Comparison of ENCODE assay signal across 8 cellular contexts in the genomic region with DNA sequence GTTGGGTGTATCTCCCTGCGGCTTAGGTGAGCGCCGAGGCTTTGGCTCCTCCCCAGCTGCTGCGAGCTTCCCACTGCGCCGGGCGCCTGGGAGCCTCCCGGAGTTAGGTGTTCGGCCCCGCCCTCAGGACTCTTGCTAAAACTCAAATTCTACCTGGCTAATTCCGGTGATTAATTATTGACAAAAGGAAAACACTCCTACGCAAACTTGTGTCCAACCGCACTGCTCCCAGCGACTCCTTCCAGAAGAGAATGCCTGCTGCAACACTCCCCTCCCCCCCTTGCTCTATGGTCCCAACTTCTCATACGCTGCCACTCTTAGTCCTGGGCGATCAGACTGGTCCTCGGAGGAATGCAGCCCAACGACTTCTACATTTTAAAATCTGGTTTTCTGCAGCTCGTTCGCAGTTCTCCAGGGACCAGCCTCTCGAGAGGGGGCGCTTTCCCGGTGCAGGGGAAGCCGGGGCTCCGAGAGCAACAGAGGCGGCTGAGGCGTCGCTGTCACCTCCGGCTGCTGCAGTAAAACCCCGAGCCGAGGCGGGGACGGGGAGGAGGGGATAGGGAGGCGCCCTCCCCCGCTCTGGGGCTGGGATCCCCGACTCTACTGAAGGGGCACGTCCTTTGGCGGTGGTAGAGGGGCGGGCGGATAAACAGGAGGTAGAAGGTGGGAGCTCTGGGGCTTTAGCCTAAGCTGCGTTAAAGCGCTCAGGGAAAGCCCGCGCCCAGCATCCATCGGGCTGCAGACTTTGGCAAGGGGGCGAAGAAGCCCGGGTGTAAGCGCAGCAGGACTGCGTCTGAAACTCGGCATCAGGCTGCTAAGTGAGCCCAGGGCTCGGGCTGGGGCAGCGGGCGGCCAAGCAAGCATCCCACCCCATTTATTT. TPM values are rescaled to one million over a fixed set of nuclear protein-coding genes. Genes with fewer than 3 reads are reported as not detected.
DNase-seq lines count a peak whose midpoint lies in the region; ATAC-seq, FAIRE-seq and TF ChIP-seq lines count a peak whose summit lies in the region.

A gene with protein sequence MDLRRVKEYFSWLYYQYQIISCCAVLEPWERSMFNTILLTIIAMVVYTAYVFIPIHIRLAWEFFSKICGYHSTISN (minus strand): TSS at position 77 of the 880 bp plus-strand sequence. CDS start 25,194 bp downstream, outside the sequence.

- ATAC-seq in HG02759 (IDR thresholded peaks at IDR 0.05; ENCODE audit: unreplicated experiment) = peak; percentile 67
- peak; percentile 73 for ATAC-seq in activated CD8-positive, alpha-beta memory T cell treated with anti-CD3 and anti-CD28 coated beads, Interleukin-2, amount 10 ng/mL, durations not matched to agents 7 days and 5 days

- H3K27ac Mint-ChIP-seq in activated CD8-positive, alpha-beta memory T cell treated with anti-CD3 and anti-CD28 coated beads, Interleukin-2, amount 10 ng/mL, durations not matched to agents 7 days and 5 days = no peak within 1 kb of the TSS
- no peak within 1 kb of the TSS for H3K27ac Mint-ChIP-seq in endothelial cell (ENCODE audit: unreplicated experiment)
- H3K27ac Mint-ChIP-seq in stimulated activated naive CD8-positive, alpha-beta T cell treated with anti-CD3 and anti-CD28 coated beads, Interleukin-15, Interleukin-2, amounts not matched to agents 100 ng/mL and 50 ng/mL, for 24 hours = peak within 1 kb of the TSS; percentile 54

- no peak for TF ChIP-seq POLR2A in GM12892 (IDR thresholded peaks at IDR 0.05; ENCODE audit: low read depth, low read length)

- no peak for TF ChIP-seq CTCF in endothelial cell (IDR thresholded peaks at IDR 0.05; ENCODE audit: unreplicated experiment)

- H3K9me3 Mint-ChIP-seq in activated CD8-positive, alpha-beta memory T cell treated with anti-CD3 and anti-CD28 coated beads, Interleukin-2, amount 10 ng/mL, durations not matched to agents 7 days and 5 days (ENCODE audit: low read depth) = no peaks in the 10 kb centered on the region
- H3K9me3 Mint-ChIP-seq in endothelial cell (ENCODE audit: unreplicated experiment) = no peaks in the 10 kb centered on the region
- no peaks in the 10 kb centered on the region for H3K9me3 Mint-ChIP-seq in stimulated activated naive CD8-positive, alpha-beta T cell treated with anti-CD3 and anti-CD28 coated beads, Interleukin-15, Interleukin-2, amounts not matched to agents 100 ng/mL and 50 ng/mL, for 24 hours

- no peak for FAIRE-seq in GM12892 (lab: Jason Lieb, UNC)

- H3K9me3 ChIP-seq in mononuclear cell (ENCODE audit: low read depth, low read length) = no peaks in the 10 kb centered on the region

- CTCF ChIA-PET in activated CD8-positive, alpha-beta memory T cell treated with anti-CD3 and anti-CD28 coated beads, Interleukin-2, amount 10 ng/mL, durations not matched to agents 7 days and 5 days (lab: Charles Lee) = interaction anchor here (0.9 to 1.2 kb wide), 3 partner anchors 11 to 36 kb away, joined by 3 read pairs; no protein-coding TSS in a partner anchor

- peak within 1 kb of the TSS; percentile 60 for H3K4me3 Mint-ChIP-seq in activated CD8-positive, alpha-beta memory T cell treated with anti-CD3 and anti-CD28 coated beads, Interleukin-2, amount 10 ng/mL, durations not matched to agents 7 days and 5 days
- H3K4me3 Mint-ChIP-seq in endothelial cell (ENCODE audit: unreplicated experiment) = peak within 1 kb of the TSS; percentile 83
- H3K4me3 Mint-ChIP-seq in stimulated activated naive CD8-positive, alpha-beta T cell treated with anti-CD3 and anti-CD28 coated beads, Interleukin-15, Interleukin-2, amounts not matched to agents 100 ng/mL and 50 ng/mL, for 24 hours = peak within 1 kb of the TSS; percentile 83

- H3K36me3 Mint-ChIP-seq in activated CD8-positive, alpha-beta memory T cell treated with anti-CD3 and anti-CD28 coated beads, Interleukin-2, amount 10 ng/mL, durations not matched to agents 7 days and 5 days = no peaks in the 10 kb centered on the region
- H3K36me3 Mint-ChIP-seq in endothelial cell (ENCODE audit: low read depth, unreplicated experiment) = no peaks in the 10 kb centered on the region
- no peaks in the 10 kb centered on the region for H3K36me3 Mint-ChIP-seq in stimulated activated naive CD8-positive, alpha-beta T cell treated with anti-CD3 and anti-CD28 coated beads, Interleukin-15, Interleukin-2, amounts not matched to agents 100 ng/mL and 50 ng/mL, for 24 hours (ENCODE audit: low read depth)

- H3K27me3 ChIP-seq in mononuclear cell (ENCODE audit: insufficient read depth, low read length) = peaks cover 73% of the 10 kb centered on the region

- peaks cover 14% of the 10 kb centered on the region for H3K4me1 Mint-ChIP-seq in activated CD8-positive, alpha-beta memory T cell treated with anti-CD3 and anti-CD28 coated beads, Interleukin-2, amount 10 ng/mL, durations not matched to agents 7 days and 5 days
- H3K4me1 Mint-ChIP-seq in endothelial cell (ENCODE audit: unreplicated experiment) = peaks cover 9% of the 10 kb centered on the region
- H3K4me1 Mint-ChIP-seq in stimulated activated naive CD8-positive, alpha-beta T cell treated with anti-CD3 and anti-CD28 coated beads, Interleukin-15, Interleukin-2, amounts not matched to agents 100 ng/mL and 50 ng/mL, for 24 hours (ENCODE audit: low read depth) = peaks cover 18% of the 10 kb centered on the region

- H3K4me3 ChIP-seq in mononuclear cell (ENCODE audit: low read length) = peak within 1 kb of the TSS; percentile 28

- peaks cover 70% of the 10 kb centered on the region for H3K27me3 Mint-ChIP-seq in activated CD8-positive, alpha-beta memory T cell treated with anti-CD3 and anti-CD28 coated beads, Interleukin-2, amount 10 ng/mL, durations not matched to agents 7 days and 5 days
- H3K27me3 Mint-ChIP-seq in endothelial cell (ENCODE audit: unreplicated experiment) = peaks cover 8% of the 10 kb centered on the region
- peaks cover 61% of the 10 kb centered on the region for H3K27me3 Mint-ChIP-seq in stimulated activated naive CD8-positive, alpha-beta T cell treated with anti-CD3 and anti-CD28 coated beads, Interleukin-15, Interleukin-2, amounts not matched to agents 100 ng/mL and 50 ng/mL, for 24 hours

- H3K4me1 ChIP-seq in mononuclear cell (ENCODE audit: insufficient read depth, low read length) = peaks cover 19% of the 10 kb centered on the region

- peak; percentile 22 for DNase-seq in GM12892 (ENCODE audit: insufficient read length)
- peak; percentile 70 for DNase-seq in NCI-H2171 treated with DMSO at 0.1 percent for 48 hours (lab: John Stamatoyannopoulos, UW)
- DNase-seq in activated CD8-positive, alpha-beta memory T cell treated with anti-CD3 and anti-CD28 coated beads, Interleukin-2, amount 10 ng/mL, durations not matched to agents 7 days and 5 days = peak; percentile 43
- peak; percentile 56 for DNase-seq in endothelial cell (ENCODE audit: low spot score)
- no peak for DNase-seq in NOMO-1 treated with dmso at 0.1 percent for 144 hours (lab: John Stamatoyannopoulos, UW; ENCODE audit: unreplicated experiment)

RNA-seq across cellular contexts. Expression of the gene that starts here (rescaled TPM):
- polyA plus RNA-seq in GM12892 (2012; ENCODE audit: missing spikeins) = not detected
- not detected for total RNA-seq in activated CD8-positive, alpha-beta memory T cell treated with anti-CD3 and anti-CD28 coated beads, Interleukin-2, amount 10 ng/mL, durations not matched to agents 7 days and 5 days
- total RNA-seq in endothelial cell (ENCODE audit: unreplicated experiment) = not detected
- 0.31 TPM for total RNA-seq in mononuclear cell

Comparison
In these comparisons a context has a peak if more than half of its experiments do, and no peak if none do; other contexts are left out.
1. Peak in DNase-seq and ATAC-seq in activated CD8-positive, alpha-beta memory T cell treated with anti-CD3 and anti-CD28 coated beads, Interleukin-2, amount 10 ng/mL, durations not matched to agents 7 days and 5 days; RNA of the gene not detected or under 1 TPM.
2. Peak in DNase-seq in endothelial cell; RNA of the gene not detected or under 1 TPM.